1 cellular context compared by ENCODE assay signal in the genomic region with DNA sequence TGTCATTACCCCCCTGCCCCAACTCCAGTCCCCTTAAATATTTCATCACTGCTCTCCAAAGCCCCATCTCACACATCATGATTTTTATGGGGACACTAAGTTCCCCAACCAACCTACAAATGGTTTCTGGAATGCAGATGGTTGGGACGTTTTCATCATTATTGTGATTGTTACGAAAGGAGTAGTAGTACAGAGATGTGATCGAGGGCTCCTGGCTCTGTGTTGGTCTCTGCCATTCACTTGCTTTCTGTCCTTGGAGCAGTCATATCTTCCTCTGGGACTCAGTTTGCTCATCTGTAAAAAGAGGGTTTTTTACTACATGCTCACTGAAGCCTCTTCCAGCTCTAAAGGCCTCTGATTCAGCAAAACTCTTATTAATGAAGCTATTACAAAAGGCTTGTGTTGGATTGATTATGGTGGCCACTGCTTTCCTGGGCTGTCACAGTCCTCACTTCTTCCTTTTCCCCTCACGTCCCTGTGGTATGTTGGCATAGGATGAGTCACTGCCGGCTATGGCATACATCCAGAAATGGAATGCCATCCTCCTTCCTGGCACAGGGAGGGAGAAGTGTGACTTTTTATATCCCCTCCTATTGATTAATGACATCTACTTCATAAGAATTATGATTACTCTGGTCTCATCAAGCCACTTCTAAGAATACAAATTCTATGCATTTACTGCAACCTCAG.
TF ChIP-seq lines count a peak whose summit lies in the region.

No MANE protein-coding gene starts in this region.

TF ChIP-seq in SK-N-SH, 30 proteins besides CTCF, POLR2A, EP300 and RAD21 (continued from another document):
- TF ChIP-seq, protein P1, sequence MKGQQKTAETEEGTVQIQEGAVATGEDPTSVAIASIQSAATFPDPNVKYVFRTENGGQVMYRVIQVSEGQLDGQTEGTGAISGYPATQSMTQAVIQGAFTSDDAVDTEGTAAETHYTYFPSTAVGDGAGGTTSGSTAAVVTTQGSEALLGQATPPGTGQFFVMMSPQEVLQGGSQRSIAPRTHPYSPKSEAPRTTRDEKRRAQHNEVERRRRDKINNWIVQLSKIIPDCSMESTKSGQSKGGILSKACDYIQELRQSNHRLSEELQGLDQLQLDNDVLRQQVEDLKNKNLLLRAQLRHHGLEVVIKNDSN (IDR thresholded peaks at IDR 0.05; ENCODE audit: borderline replicate concordance, low read depth) = no peak
- TF ChIP-seq SIN3A (IDR thresholded peaks at IDR 0.05; ENCODE audit: borderline replicate concordance, low read depth, low read length) (no peak), MAX (IDR thresholded peaks at IDR 0.05; ENCODE audit: low read depth) (no peak), SMC3 (IDR thresholded peaks at IDR 0.05; ENCODE audit: low read depth, low read length) (0 out of 2 replicates have a peak, but pooled peaks have one; percentile 2), CHD2 (IDR thresholded peaks at IDR 0.05; ENCODE audit: low read length, partially characterized antibody) (no peak), RCOR1 (IDR thresholded peaks at IDR 0.05; ENCODE audit: low read length) (no peak), NFIC (IDR thresholded peaks at IDR 0.05; ENCODE audit: borderline replicate concordance) (peak; percentile 91), PBX3 (IDR thresholded peaks at IDR 0.05) (peak; percentile 63), ELF1 (IDR thresholded peaks at IDR 0.05) (no peak), MEF2A (IDR thresholded peaks at IDR 0.05; ENCODE audit: borderline replicate concordance, low read depth) (no peak), NRF1 (IDR thresholded peaks at IDR 0.05; ENCODE audit: low read depth, low read length) (no peak), YY1 (IDR thresholded peaks at IDR 0.05; ENCODE audit: low read depth) (peak; percentile 48; the same call in 1 of the 2 replicates), USF2 (IDR thresholded peaks at IDR 0.05; ENCODE audit: borderline replicate concordance, low read depth, low read length) (no peak), MXI1 (IDR thresholded peaks at IDR 0.05; ENCODE audit: low read depth, low read length) (no peak)
